In the genomic region with DNA sequence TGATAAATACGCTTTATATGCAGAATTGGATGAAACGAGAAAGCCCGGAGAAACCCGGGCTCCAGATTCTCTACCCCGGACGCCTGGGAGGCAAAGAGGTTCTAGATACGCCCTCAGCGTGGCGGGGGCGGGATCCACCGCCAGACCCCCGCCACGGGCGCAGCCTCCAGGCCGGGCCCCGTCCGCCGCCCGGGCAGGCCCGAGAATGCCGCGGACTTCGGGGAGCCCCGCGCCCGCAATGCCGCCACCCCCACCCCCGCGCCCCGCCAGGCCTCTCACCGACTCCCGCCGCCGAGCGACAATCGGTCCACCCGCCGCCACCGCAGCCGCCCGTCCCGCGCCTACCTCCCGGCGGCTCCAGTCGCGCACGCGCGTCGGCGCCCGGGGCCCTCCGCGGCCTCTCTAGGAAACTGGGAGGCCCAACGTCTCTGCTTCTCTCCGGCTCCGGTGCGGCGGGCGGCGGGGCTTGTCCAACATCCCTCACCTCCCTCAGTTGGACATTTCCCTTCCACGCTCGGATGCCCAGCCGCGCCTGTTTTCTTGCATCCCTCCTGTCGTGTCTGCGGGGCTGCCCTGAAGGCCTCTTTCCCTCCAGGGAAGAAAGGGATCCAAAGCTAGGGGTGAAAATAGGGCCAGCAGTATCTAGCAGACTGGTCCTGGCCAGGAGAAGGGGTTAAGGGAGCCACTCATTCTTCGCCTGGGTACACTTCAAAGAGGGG, we compare ENCODE assay signal across 8 cellular contexts. TPM values are rescaled to one million over a fixed set of nuclear protein-coding genes. Genes with fewer than 3 reads are reported as not detected.
DNase-seq lines count a peak whose midpoint lies in the region; ATAC-seq and TF ChIP-seq lines count a peak whose summit lies in the region.

ZNF445 (minus strand) TSS at position 359 of the 719 bp plus-strand sequence. CDS start 22,121 bp downstream, outside the sequence.

- peak within 1 kb of the TSS; percentile 91 for H3K4me2 ChIP-seq in smooth muscle cell

- H3K27me3 ChIP-seq in WERI-Rb-1 (ENCODE audit: insufficient read depth, low read depth, severe bottlenecking) (no peaks in the 10 kb centered on the region), breast epithelium (no peaks in the 10 kb centered on the region), smooth muscle cell (ENCODE audit: low read depth) (no peaks in the 10 kb centered on the region)

- peaks cover 25% of the 10 kb centered on the region for H4K20me1 ChIP-seq in smooth muscle cell (ENCODE audit: low read depth)

- peak; percentile 79 for ATAC-seq in HG02973 (IDR thresholded peaks at IDR 0.05; ENCODE audit: unreplicated experiment)

- intact Hi-C loops in breast epithelium (cut with DNase I; ENCODE audit: low total_unique reads) = no loop called here

- peak; percentile 4 for DNase-seq in NCI-H1694 treated with DMSO at 0.1 percent for 48 hours (lab: John Stamatoyannopoulos, UW)
- no peak for DNase-seq in NCI-H1694 (lab: John Stamatoyannopoulos, UW)
- peak; percentile 57 for DNase-seq in NCI-H2171 (lab: John Stamatoyannopoulos, UW)
- DNase-seq in WERI-Rb-1 = peak; percentile 84
- DNase-seq in breast epithelium (ENCODE audit: low spot score in 2 of 2) = peak; percentile 26 to 68
- peak; percentile 94 for DNase-seq in iPS-NIHi7 (ENCODE audit: extremely low spot score)
- peak; percentile 51 for DNase-seq in smooth muscle cell (lab: John Stamatoyannopoulos, UW; ENCODE audit: unreplicated experiment)

- peak within 1 kb of the TSS; percentile 51 for H3K9ac ChIP-seq in smooth muscle cell (ENCODE audit: low read depth)

- H3K9me3 ChIP-seq in WERI-Rb-1 (ENCODE audit: severe bottlenecking) (no peaks in the 10 kb centered on the region), breast epithelium (no peaks in the 10 kb centered on the region), smooth muscle cell (replicated peaks; ENCODE audit: low read depth) (no peaks in the 10 kb centered on the region)

- H3F3A ChIP-seq in smooth muscle cell (ENCODE audit: low read depth) = peaks cover 12% of the 10 kb centered on the region

- peaks cover 5% of the 10 kb centered on the region; the same call in 1 of the 2 replicates for H3K36me3 ChIP-seq in WERI-Rb-1
- no peaks in the 10 kb centered on the region for H3K36me3 ChIP-seq in breast epithelium
- no peaks in the 10 kb centered on the region for H3K36me3 ChIP-seq in smooth muscle cell (ENCODE audit: low read depth)

- TF ChIP-seq POLR2A in breast epithelium (IDR thresholded peaks at IDR 0.05) = no peak

- peaks cover 0 to 7% of the 10 kb centered on the region in 2 donors for H3K4me1 ChIP-seq in breast epithelium
- no peaks in the 10 kb centered on the region for H3K4me1 ChIP-seq in smooth muscle cell (ENCODE audit: low read depth)

- 4% methylated on average over 24 of the region's 69 CpGs for WGBS in smooth muscle cell (ENCODE audit: low lambda C conversion rate)

- peak within 1 kb of the TSS; percentile 91 for H3K4me3 ChIP-seq in WERI-Rb-1 (ENCODE audit: low read depth, low read length)
- peak within 1 kb of the TSS; percentile 67 to 91 (median 85) for H3K4me3 ChIP-seq in breast epithelium
- H3K4me3 ChIP-seq in smooth muscle cell = peak within 1 kb of the TSS; percentile 76

- H3K79me2 ChIP-seq in smooth muscle cell (ENCODE audit: low read depth) = peaks cover 48% of the 10 kb centered on the region

- peak within 1 kb of the TSS; percentile 97 for H2AFZ ChIP-seq in smooth muscle cell (ENCODE audit: low read depth)

- H3K27ac ChIP-seq in WERI-Rb-1 (peak within 1 kb of the TSS; percentile 81), breast epithelium (peak within 1 kb of the TSS; percentile 69 to 83), smooth muscle cell (ENCODE audit: low read depth) (peak within 1 kb of the TSS; percentile 50)

- TF ChIP-seq CTCF in WERI-Rb-1 (IDR thresholded peaks at IDR 0.05; ENCODE audit: low read depth, low read length) = no peak
- no peak for TF ChIP-seq CTCF in breast epithelium (IDR thresholded peaks at IDR 0.05)
- TF ChIP-seq CTCF in smooth muscle cell (IDR thresholded peaks at IDR 0.05; ENCODE audit: borderline replicate concordance, insufficient read depth, poor library complexity, severe bottlenecking) = no peak

RNA-seq across cellular contexts. Expression of gene ZNF445, which starts in this region (rescaled TPM):
- total RNA-seq in breast epithelium (1 to 10 TPM; 5.8 to 8.9 (median 7.2) TPM), smooth muscle cell (8.5 and 10.7 TPM in 2 replicates)
- 4.7 and 6.1 TPM in 2 replicates for polyA plus RNA-seq in smooth muscle cell
